ENCODE assay signal across 9 cellular contexts in genomic region chr16:81405702-81406113, GRCh38. TPM values are rescaled to one million over a fixed set of nuclear protein-coding genes. Genes with fewer than 3 reads are reported as not detected.
DNase-seq lines count a peak whose midpoint lies in the region; ATAC-seq and TF ChIP-seq lines count a peak whose summit lies in the region.
"Had no signal": no experiment of that assay in that cellular context is flagged by ENCODE, and none has a peak within 500 bp of the region (broad histone marks: within the 10 kb centered on the region; RNA-seq: fewer than 3 reads in every experiment).

No MANE protein-coding gene starts in this region.

- BruUV-seq in HCT116 (replicated peaks; lab: Mats Ljungman, UMichigan) (no TSS peak), OCI-LY7 (replicated peaks; lab: Mats Ljungman, UMichigan) (no TSS peak)

- TF ChIP-seq CTCF in HCT116 (IDR thresholded peaks at IDR 0.05 in 2 of 3, conservative IDR thresholded peaks at IDR 0.05 in 1 of 3; ENCODE audit: borderline replicate concordance in 1 of 3, insufficient read depth in 1 of 3, low read depth in 2 of 3, low read length in 2 of 3) (peak in 2 of 3 experiments; percentile 15 to 38; a peak in 2 of 6 replicates), foreskin fibroblast (IDR thresholded peaks at IDR 0.05; ENCODE audit: low read depth, low read length) (no peak), OCI-LY7 (conservative IDR thresholded peaks at IDR 0.05; ENCODE audit: low read length) (no peak)

- ATAC-seq in HCT116 (peak; percentile 76), HG02870 (IDR thresholded peaks at IDR 0.05; ENCODE audit: unreplicated experiment) (no peak), GM21825 (IDR thresholded peaks at IDR 0.05; ENCODE audit: unreplicated experiment) (no peak)

- H3K9ac ChIP-seq in HCT116 (ENCODE audit: low read length) = peak overlapping the region; percentile 59

- CTCF ChIA-PET in HCT116 (lab: Charles Lee) = interaction anchor here (0.7 to 2.2 kb wide), 10 partner anchors 15 to 335 kb away, joined by 3 to 8 read pairs (median 4); no protein-coding TSS in a partner anchor
- CTCF ChIA-PET in OCI-LY7 (lab: Charles Lee; ENCODE audit: unreplicated experiment) = no interaction called here

- H3K36me3 ChIP-seq in HCT116 (ENCODE audit: control insufficient read depth in 1 of 2, insufficient read depth in 2 of 2, low read length in 2 of 2) (no peaks in the 10 kb centered on the region), OCI-LY7 (ENCODE audit: insufficient read depth, low read length) (no peaks in the 10 kb centered on the region)

- H3K27ac ChIP-seq in HCT116 (ENCODE audit: low read depth, low read length) = peak overlapping the region; percentile 63
- H3K27ac ChIP-seq in OCI-LY7 (ENCODE audit: low read depth, low read length, poor library complexity, severe bottlenecking) = no peak overlapping the region

- H3K9me3 ChIP-seq in HCT116 (ENCODE audit: control insufficient read depth in 1 of 2, insufficient read depth in 1 of 2, low read depth in 1 of 2, low read length in 2 of 2) (no peaks in the 10 kb centered on the region), OCI-LY7 (ENCODE audit: low read length) (no peaks in the 10 kb centered on the region)

- H3K4me3 ChIP-seq in HCT116 (replicated peaks in 1 of 2; ENCODE audit: low read depth in 1 of 2, low read length in 2 of 2) = peak overlapping the region; percentile 12 to 16; a peak in 3 of 4 replicates
- H3K4me3 ChIP-seq in foreskin fibroblast (ENCODE audit: low read depth in 1 of 2, low read length in 2 of 2) = no peak overlapping the region
- H3K4me3 ChIP-seq in skeletal muscle cell (ENCODE audit: low read depth, low read length) = no peak overlapping the region
- no peak overlapping the region for H3K4me3 ChIP-seq in OCI-LY7 (ENCODE audit: low read depth, low read length, poor library complexity, severe bottlenecking)

- H3K27me3 ChIP-seq in HCT116 (ENCODE audit: insufficient read depth, low read length) = no peaks in the 10 kb centered on the region

- no peak for TF ChIP-seq POLR2A in HCT116 (IDR thresholded peaks at IDR 0.05; ENCODE audit: borderline replicate concordance, extremely low read depth, insufficient read depth, insufficient read length)

- no peak overlapping the region for H2AFZ ChIP-seq in HCT116 (ENCODE audit: low read depth, low read length, poor library complexity, severe bottlenecking)
- H2AFZ ChIP-seq in OCI-LY7 (ENCODE audit: low read length) = no peak overlapping the region

- DNase-seq in HCT116 (ENCODE audit: low read depth, low spot score) (peak; percentile 99), SW480 (ENCODE audit: low spot score) (peak; percentile 92), foreskin fibroblast (peak; percentile 80 to 84), skeletal muscle cell (ENCODE audit: low read depth) (peak; percentile 51), OCI-LY7 (ENCODE audit: low spot score) (no peak), putamen (ENCODE audit: low spot score) (no peak)
- DNase-seq: NCI-H1694 treated with DMSO at 0.1 percent for 48 hours had no signal

- RAD21 ChIA-PET in HCT116 (lab: Charles Lee; ENCODE audit: low non-redundant PET in 1 of 2, low total read pairs in 2 of 2, uncharacterized antibody in 2 of 2, unreplicated experiment in 2 of 2) = interaction anchor here in 1 of 2 experiments (0.9 kb wide), 1 partner anchor 324 kb away, joined by 6 read pairs; no protein-coding TSS in a partner anchor

- H3K4me2 ChIP-seq in HCT116 (ENCODE audit: low read length) (peak overlapping the region; percentile 75), OCI-LY7 (ENCODE audit: low read length) (no peak overlapping the region)

- POLR2A ChIA-PET in HCT116 (lab: Charles Lee) (interaction anchor here (0.7 to 1.5 kb wide), 3 partner anchors 9 to 324 kb away, joined by 3 to 6 read pairs (median 3); no protein-coding TSS in a partner anchor), OCI-LY7 (lab: Charles Lee) (no interaction called here)

- TF ChIP-seq RAD21 in HCT116 (IDR thresholded peaks at IDR 0.05; ENCODE audit: low read depth) = no peak

- H3K4me1 ChIP-seq in HCT116 (ENCODE audit: control insufficient read depth in 1 of 2, insufficient read depth in 2 of 2, low read length in 2 of 2) (peaks cover 51 to 97% of the 10 kb centered on the region in 2 experiments), OCI-LY7 (ENCODE audit: insufficient read depth, low read length, poor library complexity, severe bottlenecking) (peaks cover 22% of the 10 kb centered on the region)

- H3K79me2 ChIP-seq in HCT116 (ENCODE audit: insufficient read depth, low read length) (no peaks in the 10 kb centered on the region), OCI-LY7 (ENCODE audit: insufficient read depth, low read depth, low read length) (no peaks in the 10 kb centered on the region)

- H4K20me1 ChIP-seq in HCT116 (ENCODE audit: insufficient read depth) (no peaks in the 10 kb centered on the region), OCI-LY7 (ENCODE audit: insufficient read depth, low read length) (no peaks in the 10 kb centered on the region)

- intact Hi-C loops in HCT116 (cut with micrococcal nuclease) (no loop called here), OCI-LY7 (cut with micrococcal nuclease; ENCODE audit: unreplicated experiment) (no loop called here)

- H3K9me2 ChIP-seq in HCT116 (ENCODE audit: insufficient read depth) = no peaks in the 10 kb centered on the region
- no peaks in the 10 kb centered on the region for H3K9me2 ChIP-seq in OCI-LY7 (ENCODE audit: insufficient read depth, low read length)

TF ChIP-seq in HCT116, 20 proteins besides CTCF, POLR2A, EP300 and RAD21:
- TF ChIP-seq ZFX (IDR thresholded peaks at IDR 0.05) = no peak
- TF ChIP-seq SIN3A (IDR thresholded peaks at IDR 0.05; ENCODE audit: low read depth) = no peak
- TF ChIP-seq POLR2AphosphoS5 (IDR thresholded peaks at IDR 0.05; ENCODE audit: low read depth, low read length) = peak; percentile 78
- TF ChIP-seq CBX3 (IDR thresholded peaks at IDR 0.05; ENCODE audit: low read depth) = no peak
- peak; percentile 88 for TF ChIP-seq TCF7L2 (IDR thresholded peaks at IDR 0.05; ENCODE audit: borderline replicate concordance, extremely low read depth, insufficient read depth, insufficient read length)
- TF ChIP-seq ZBTB33 (IDR thresholded peaks at IDR 0.05; ENCODE audit: extremely low read depth, insufficient replicate concordance, low read length) = peak; percentile 76
- TF ChIP-seq SRF (IDR thresholded peaks at IDR 0.05; ENCODE audit: low read depth) = no peak
- no peak for TF ChIP-seq MAX (IDR thresholded peaks at IDR 0.05)
- TF ChIP-seq CEBPB (IDR thresholded peaks at IDR 0.05; ENCODE audit: low read depth) = no peak
- peak; percentile 69 for TF ChIP-seq YY1 (IDR thresholded peaks at IDR 0.05; ENCODE audit: extremely low read depth, insufficient replicate concordance, low read depth, low read length)

RNA-seq across cellular contexts. Expression of gene CMIP, which starts 38.9 kb away (rescaled TPM):
- 64.6 TPM for total RNA-seq in HCT116 (2021; ENCODE audit: unreplicated experiment)
- polyA plus RNA-seq in HCT116 (2012) = 40.2 and 45.3 TPM in 2 replicates
- 15.4 and 22.6 TPM in 2 replicates for total RNA-seq in OCI-LY7 (2014; rRNA removed; shearing (Covaris generic))
- 67.5 and 70.3 TPM in 2 replicates for total RNA-seq in OCI-LY7 (2022)

Comparison
In these comparisons a context has a peak if more than half of its experiments do, and no peak if none do; other contexts are left out.
1. DNase-seq: peak in HCT116 (single experiment), SW480 (single experiment), foreskin fibroblast (2 of 2) and skeletal muscle cell (single experiment); none in OCI-LY7 (single experiment) and putamen (single experiment).
2. H3K4me3 ChIP-seq: peak in HCT116 (2 of 2); none in foreskin fibroblast (0 of 2), skeletal muscle cell (single experiment) and OCI-LY7 (single experiment).
3. CTCF ChIP-seq: peak in HCT116 (2 of 3); none in foreskin fibroblast (single experiment) and OCI-LY7 (single experiment).